Comparison of ENCODE assay signal across 21 cellular contexts in genomic region chr11:42996742-42997307, GRCh38.
"Had no signal": no experiment of that assay in that cellular context is flagged by ENCODE, and none has a peak within 500 bp of the region (broad histone marks: within the 10 kb centered on the region; RNA-seq: fewer than 3 reads in every experiment).

No MANE protein-coding gene starts in this region.

- H3K36me3 ChIP-seq: left lung, pancreas, prostate gland, sigmoid colon, thoracic aorta had no signal

- H3K27ac ChIP-seq: coronary artery, left lung, pancreas, prostate gland, sigmoid colon, skin epidermis, thoracic aorta had no signal

- H3K4me3 ChIP-seq: coronary artery, left lung, lung, pancreas, prostate gland, sigmoid colon, skin epidermis, thoracic aorta had no signal

- DNase-seq: effector CD4-positive, alpha-beta T cell; endodermal cell; erythroblast; foreskin melanocyte; islet precursor cell; left lung; mesenchymal stem cell; naive B cell; occipital lobe; pancreas; sigmoid colon; stimulated activated CD4-positive, alpha-beta T cell treated with anti-CD3 and anti-CD28 coated beads, Interleukin-2, amount 100 ng/mL, for 24 hours; stimulated activated CD4-positive, alpha-beta T cell treated with anti-CD3 and anti-CD28 coated beads, Interleukin-4, amount 100 ng/mL, for 4 hours; stimulated activated naive B cell treated with anti-CD40 and anti-IgM and Interleukin-4, amounts not matched to agents 10 μg/mL and 1 μg/mL and 100 μg/mL, for 72 hours; stimulated activated naive CD8-positive, alpha-beta T cell treated with anti-CD3 and anti-CD28 coated beads, Interleukin-15, amount 100 ng/mL, for 72 hours; trophoblast cell had no signal

- ATAC-seq: left lung; pancreas; stimulated activated naive B cell treated with anti-CD40 and anti-IgM and Interleukin-4, amounts not matched to agents 10 μg/mL and 1 μg/mL and 100 μg/mL, for 72 hours; stimulated activated naive CD8-positive, alpha-beta T cell treated with anti-CD3 and anti-CD28 coated beads, Interleukin-15, amount 100 ng/mL, for 72 hours had no signal

- H3K4me1 ChIP-seq: left lung, pancreas, prostate gland, sigmoid colon had no signal

- H3K9me3 ChIP-seq: left lung, pancreas, prostate gland, sigmoid colon, thoracic aorta had no signal

- H3K27me3 ChIP-seq: left lung, pancreas, sigmoid colon had no signal
